In genomic region chr14:79571361-79571760, GRCh38 we compare ENCODE assay signal across 25 cellular contexts.
"Had no signal": no experiment of that assay in that cellular context is flagged by ENCODE, and none has a peak within 500 bp of the region (broad histone marks: within the 10 kb centered on the region; RNA-seq: fewer than 3 reads in every experiment).

No MANE protein-coding gene starts in this region.

- H3K4me3 Mint-ChIP-seq: activated naive CD4-positive, alpha-beta T cell treated with anti-CD3 and anti-CD28 coated beads for 36 hours; activated naive CD8-positive, alpha-beta T cell treated with anti-CD3 and anti-CD28 coated beads for 36 hours; activated T-helper 1 cell treated with anti-CD3 and anti-CD28 coated beads, Interleukin-12 subunit alpha, Interleukin-12 subunit beta, Interleukin-2, Interleukin-4 antibody, amounts not matched to agents 30 ng/mL and 10 ng/mL and 1 ng/mL, durations not matched to agents 14 hours and 24 hours and 36 hours; natural killer cell treated with Interleukin-12 subunit alpha and Interleukin-12 subunit beta and Interleukin-15 and Interleukin-18, amount 100 ng/mL, for 72 hours; T-helper 17 cell had no signal

- H3K36me3 Mint-ChIP-seq: activated naive CD8-positive, alpha-beta T cell treated with anti-CD3 and anti-CD28 coated beads for 36 hours; natural killer cell treated with Interleukin-12 subunit alpha and Interleukin-12 subunit beta and Interleukin-15 and Interleukin-18, amount 100 ng/mL, for 72 hours had no signal

- H3K27me3 Mint-ChIP-seq: activated naive CD8-positive, alpha-beta T cell treated with anti-CD3 and anti-CD28 coated beads for 36 hours; natural killer cell treated with Interleukin-12 subunit alpha and Interleukin-12 subunit beta and Interleukin-15 and Interleukin-18, amount 100 ng/mL, for 72 hours; T-helper 17 cell had no signal

- H3K4me3 ChIP-seq: adrenal gland, ascending aorta, heart right ventricle, left ventricle myocardium inferior, lung, right atrium auricular region, spleen, tibial nerve had no signal

- H3K27ac Mint-ChIP-seq: activated naive CD4-positive, alpha-beta T cell treated with anti-CD3 and anti-CD28 coated beads for 36 hours; activated naive CD8-positive, alpha-beta T cell treated with anti-CD3 and anti-CD28 coated beads for 36 hours; activated T-helper 1 cell treated with anti-CD3 and anti-CD28 coated beads, Interleukin-12 subunit alpha, Interleukin-12 subunit beta, Interleukin-2, Interleukin-4 antibody, amounts not matched to agents 30 ng/mL and 10 ng/mL and 1 ng/mL, durations not matched to agents 14 hours and 24 hours and 36 hours; natural killer cell treated with Interleukin-12 subunit alpha and Interleukin-12 subunit beta and Interleukin-15 and Interleukin-18, amount 100 ng/mL, for 72 hours; T-helper 17 cell had no signal

- H3K4me1 Mint-ChIP-seq: activated naive CD8-positive, alpha-beta T cell treated with anti-CD3 and anti-CD28 coated beads for 36 hours; T-helper 17 cell had no signal

- DNase-seq: activated CD4-positive, alpha-beta T cell treated with anti-CD3 and anti-CD28 coated beads for 48 hours; activated CD4-positive, alpha-beta T cell treated with anti-CD3 and anti-CD28 coated beads, Interleukin-2, amount 50 U/mL, for 48 hours; activated CD8-positive, alpha-beta memory T cell treated with anti-CD3 and anti-CD28 coated beads for 24 hours; activated effector memory CD4-positive, alpha-beta T cell treated with anti-CD3 and anti-CD28 coated beads, Interleukin-2, amount 50 U/mL, for 16 hours; activated naive CD4-positive, alpha-beta T cell treated with anti-CD3 and anti-CD28 coated beads for 36 hours; activated naive CD8-positive, alpha-beta T cell treated with anti-CD3 and anti-CD28 coated beads for 36 hours; adrenal gland; brain microvascular endothelial cell; foreskin keratinocyte; heart right ventricle; kidney glomerular epithelial cell; left ventricle myocardium inferior; mesendoderm; nucleus accumbens; spleen; stimulated activated naive CD4-positive, alpha-beta T cell treated with Interleukin-2 at 50 U/mL for 16 hours; T-helper 17 cell; T1000; WERI-Rb-1 had no signal

- H3K9me3 Mint-ChIP-seq: activated naive CD4-positive, alpha-beta T cell treated with anti-CD3 and anti-CD28 coated beads for 36 hours; activated naive CD8-positive, alpha-beta T cell treated with anti-CD3 and anti-CD28 coated beads for 36 hours; activated T-helper 1 cell treated with anti-CD3 and anti-CD28 coated beads, Interleukin-12 subunit alpha, Interleukin-12 subunit beta, Interleukin-2, Interleukin-4 antibody, amounts not matched to agents 30 ng/mL and 10 ng/mL and 1 ng/mL, durations not matched to agents 14 hours and 24 hours and 36 hours had no signal
